ENCODE assay signal across 18 cellular contexts in genomic region chr11:44311339-44312261, GRCh38. TPM values are rescaled to one million over a fixed set of nuclear protein-coding genes. Genes with fewer than 3 reads are reported as not detected.
A peak's percentile ranks its signal among the peaks of the same experiment; 100 is the strongest.
DNase-seq lines count a peak whose midpoint lies in the region; TF ChIP-seq lines count a peak whose summit lies in the region.
"Had no signal": no experiment of that assay in that cellular context is flagged by ENCODE, and none has a peak within 500 bp of the region (broad histone marks: within the 10 kb centered on the region; RNA-seq: fewer than 3 reads in every experiment).

No MANE protein-coding gene starts in this region.

- peaks cover 100% of the 10 kb centered on the region for H3K27me3 Mint-ChIP-seq in activated naive CD4-positive, alpha-beta T cell treated with anti-CD3 and anti-CD28 coated beads, Interleukin-2, amount 10 ng/mL, durations not matched to agents 7 days and 5 days
- H3K27me3 Mint-ChIP-seq in endodermal cell (ENCODE audit: insufficient read depth) (peaks cover 100% of the 10 kb centered on the region), nephron progenitor cell (ENCODE audit: low read depth, poor library complexity) (peaks cover 99% of the 10 kb centered on the region)

- no peaks in the 10 kb centered on the region for H3K36me3 ChIP-seq in endodermal cell (ENCODE audit: control insufficient read depth, insufficient read depth, low read length)
- H3K36me3 ChIP-seq in WERI-Rb-1, result no peaks in the 10 kb centered on the region
- H3K36me3 ChIP-seq: MG63 had no signal

- WGBS in endodermal cell (ENCODE audit: insufficient coverage in 1 of 2, insufficient read length in 1 of 2), 2 experiments, result 6 to 7% methylated on average over 28 to 44 of the region's 44 CpGs

- H3K27ac Mint-ChIP-seq in activated naive CD4-positive, alpha-beta T cell treated with anti-CD3 and anti-CD28 coated beads, Interleukin-2, amount 10 ng/mL, durations not matched to agents 7 days and 5 days, result peak overlapping the region; percentile 49
- H3K27ac Mint-ChIP-seq in endodermal cell (no peak overlapping the region), nephron progenitor cell (no peak overlapping the region)
- H3K27ac Mint-ChIP-seq: CD4-positive, CD25-positive, alpha-beta regulatory T cell had no signal

- H3K27me3 ChIP-seq in endodermal cell (ENCODE audit: control insufficient read depth, insufficient read depth, low read length, poor library complexity, severe bottlenecking) (peaks cover 100% of the 10 kb centered on the region), WERI-Rb-1 (ENCODE audit: insufficient read depth, low read depth, severe bottlenecking) (peaks cover 96% of the 10 kb centered on the region)

- H3K27ac ChIP-seq in endodermal cell (ENCODE audit: low read depth, low read length) (no peak overlapping the region), WERI-Rb-1 (no peak overlapping the region)
- H3K27ac ChIP-seq: GM23248, KMS-11 had no signal

- CTCF ChIA-PET in activated naive CD4-positive, alpha-beta T cell treated with anti-CD3 and anti-CD28 coated beads, Interleukin-2, amount 10 ng/mL, durations not matched to agents 7 days and 5 days (lab: Charles Lee), result no interaction called here

- H3K9me3 ChIP-seq in endodermal cell (ENCODE audit: control insufficient read depth, low read length) (no peaks in the 10 kb centered on the region), WERI-Rb-1 (ENCODE audit: severe bottlenecking) (no peaks in the 10 kb centered on the region)
- H3K9me3 ChIP-seq: MG63 had no signal

- no peak for DNase-seq in activated naive CD4-positive, alpha-beta T cell treated with anti-CD3 and anti-CD28 coated beads, Interleukin-2, amount 10 ng/mL, durations not matched to agents 7 days and 5 days
- no peak for DNase-seq in activated naive CD4-positive, alpha-beta T cell treated with anti-CD3 and anti-CD28 coated beads, Interleukin-2, amount 50 U/mL, for 16 hours
- DNase-seq in endodermal cell (peak; percentile 54), nephron progenitor cell (no peak), WERI-Rb-1 (no peak), foreskin melanocyte (no peak)
- no peak for DNase-seq in effector CD4-positive, alpha-beta T cell
- DNase-seq in stimulated activated CD8-positive, alpha-beta memory T cell treated with anti-CD3 and anti-CD28 coated beads, Interleukin-4, amount 100 ng/mL, for 48 hours, result no peak
- DNase-seq: AML-193; CD4-positive, CD25-positive, alpha-beta regulatory T cell; GM23248; MG63; NCI-H1105 treated with DMSO at 0.1 percent for 48 hours; NCI-H187; NCI-H446; PC-3 had no signal

- H3K4me3 ChIP-seq in endodermal cell (ENCODE audit: low read length) (no peak overlapping the region), WERI-Rb-1 (ENCODE audit: low read depth, low read length) (no peak overlapping the region)
- H3K4me3 ChIP-seq: GM12878, GM23248, MG63 had no signal

- H3K4me3 Mint-ChIP-seq in activated naive CD4-positive, alpha-beta T cell treated with anti-CD3 and anti-CD28 coated beads, Interleukin-2, amount 10 ng/mL, durations not matched to agents 7 days and 5 days, result no peak overlapping the region
- H3K4me3 Mint-ChIP-seq in endodermal cell, result no peak overlapping the region
- peak overlapping the region; percentile 79 for H3K4me3 Mint-ChIP-seq in nephron progenitor cell

- TF ChIP-seq CTCF in endodermal cell (conservative IDR thresholded peaks at IDR 0.05) (no peak), nephron progenitor cell (IDR thresholded peaks at IDR 0.05) (no peak), WERI-Rb-1 (IDR thresholded peaks at IDR 0.05; ENCODE audit: low read depth, low read length) (no peak)

- H3K9me3 Mint-ChIP-seq in activated naive CD4-positive, alpha-beta T cell treated with anti-CD3 and anti-CD28 coated beads, Interleukin-2, amount 10 ng/mL, durations not matched to agents 7 days and 5 days, result no peaks in the 10 kb centered on the region
- no peaks in the 10 kb centered on the region for H3K9me3 Mint-ChIP-seq in endodermal cell
- H3K9me3 Mint-ChIP-seq in nephron progenitor cell, result no peaks in the 10 kb centered on the region

- H3K4me1 ChIP-seq in endodermal cell (ENCODE audit: control insufficient read depth, insufficient read depth, low read length), result no peaks in the 10 kb centered on the region

- no peak overlapping the region for H3K9ac ChIP-seq in endodermal cell (ENCODE audit: extremely low read depth, low read length, poor library complexity, severe bottlenecking)
- H3K9ac ChIP-seq: GM23248, KMS-11 had no signal

- H3K4me1 Mint-ChIP-seq in activated naive CD4-positive, alpha-beta T cell treated with anti-CD3 and anti-CD28 coated beads, Interleukin-2, amount 10 ng/mL, durations not matched to agents 7 days and 5 days, result peaks cover 14% of the 10 kb centered on the region
- H3K4me1 Mint-ChIP-seq in endodermal cell (peaks cover 5% of the 10 kb centered on the region), nephron progenitor cell (peaks cover 34% of the 10 kb centered on the region)

- H3K36me3 Mint-ChIP-seq in activated naive CD4-positive, alpha-beta T cell treated with anti-CD3 and anti-CD28 coated beads, Interleukin-2, amount 10 ng/mL, durations not matched to agents 7 days and 5 days, result no peaks in the 10 kb centered on the region
- H3K36me3 Mint-ChIP-seq in endodermal cell (ENCODE audit: low read depth) (no peaks in the 10 kb centered on the region), nephron progenitor cell (ENCODE audit: low read depth) (no peaks in the 10 kb centered on the region)
- H3K36me3 Mint-ChIP-seq: CD4-positive, CD25-positive, alpha-beta regulatory T cell had no signal

RNA-seq across cellular contexts. Expression of gene ALX4, which starts 1.7 kb away (rescaled TPM):
- total RNA-seq in endodermal cell, result not detected
- 0.43 TPM for polyA plus RNA-seq in endodermal cell (2013, experiment 1 of 2)
- polyA plus RNA-seq in endodermal cell (2013, experiment 2 of 2), result 0.33 TPM
- total RNA-seq: CD4-positive, CD25-positive, alpha-beta regulatory T cell; GM12878; GM23248; PC-3 had no signal
- polyA plus RNA-seq: CD4-positive, CD25-positive, alpha-beta regulatory T cell; GM12878; GM23248 had no signal
